Comparison of ENCODE assay signal across 11 cellular contexts in the genomic region with DNA sequence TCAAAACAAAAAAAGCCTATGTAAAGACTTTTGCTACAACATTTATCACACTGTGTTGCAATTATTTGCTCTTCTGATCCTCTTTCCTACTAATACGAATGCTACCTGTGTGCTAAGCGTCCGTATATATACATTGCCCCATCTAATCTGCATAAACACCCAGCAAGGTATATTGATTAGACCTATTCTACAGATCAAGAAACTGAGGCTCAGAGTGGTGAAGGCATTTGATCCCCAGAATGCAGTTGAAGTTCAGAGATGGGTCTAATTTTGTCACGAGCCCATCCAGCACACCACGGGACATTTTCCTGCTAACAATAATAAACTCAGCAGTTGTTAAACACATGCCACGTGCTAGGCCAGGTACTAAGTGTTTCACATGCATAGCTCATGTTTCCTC.
"Had no signal": no experiment of that assay in that cellular context is flagged by ENCODE, and none has a peak within 500 bp of the region (broad histone marks: within the 10 kb centered on the region; RNA-seq: fewer than 3 reads in every experiment).

No MANE protein-coding gene starts in this region.

- H3K27ac Mint-ChIP-seq: GM23338, H9, HFFc6 had no signal

- H3K4me3 Mint-ChIP-seq: GM23338, H9, HFFc6 had no signal

- H3K27ac ChIP-seq: GM23248 had no signal

- H3K4me1 ChIP-seq: HAP-1 had no signal

- FAIRE-seq: H1, H54 had no signal

- H2AFZ ChIP-seq: GM23248, GM23338 had no signal

- H3K9me3 Mint-ChIP-seq: GM23338, H9, HFFc6 had no signal

- H3K4me2 ChIP-seq: GM23338 had no signal

- DNase-seq: GM23248, GOT3, H7, H9, HCEC 1CT, HFFc6 had no signal

- H3K9ac ChIP-seq: GM23248 had no signal

- ATAC-seq: GM23338, HCT116 had no signal

- H3K36me3 ChIP-seq: HAP-1 had no signal

- H3K9me3 ChIP-seq: HAP-1 had no signal

- H3K4me1 Mint-ChIP-seq: GM23338, H9 had no signal

- H3K4me3 ChIP-seq: GM23248, GM23338, HAP-1 had no signal
